Comparison of ENCODE assay signal across 10 cellular contexts in genomic region chr6:130602151-130602770, GRCh38.
A peak's percentile ranks its signal among the peaks of the same experiment; 100 is the strongest.
DNase-seq lines count a peak whose midpoint lies in the region; ATAC-seq lines count a peak whose summit lies in the region.
"Had no signal": no experiment of that assay in that cellular context is flagged by ENCODE, and none has a peak within 500 bp of the region (broad histone marks: within the 10 kb centered on the region; RNA-seq: fewer than 3 reads in every experiment).

No MANE protein-coding gene starts in this region.

- ATAC-seq in GM19455 (IDR thresholded peaks at IDR 0.05; ENCODE audit: unreplicated experiment), result no peak

- H3K4me1 Mint-ChIP-seq in CD4-positive, alpha-beta memory T cell, result peaks cover 21 to 36% (median 21%) of the 10 kb centered on the region in 4 donors

- no peak overlapping the region for H2BK120ac ChIP-seq in mesendoderm (ENCODE audit: low read depth, low read length)

- H3K36me3 Mint-ChIP-seq in CD4-positive, alpha-beta memory T cell, result no peaks in the 10 kb centered on the region

- H3K4me3 ChIP-seq in CD4-positive, alpha-beta memory T cell (ENCODE audit: low read length in 2 of 2), result no peak overlapping the region
- H3K4me3 ChIP-seq in MG63 (no peak overlapping the region), mesendoderm (ENCODE audit: low read length) (no peak overlapping the region)

- H3K79me1 ChIP-seq in mesendoderm (ENCODE audit: low read length), result no peaks in the 10 kb centered on the region

- H3K9ac ChIP-seq in mesendoderm (ENCODE audit: low read length), result no peak overlapping the region

- no peak overlapping the region for H3K4ac ChIP-seq in mesendoderm (ENCODE audit: low read depth, low read length)

- intact Hi-C loops in CD4-positive, alpha-beta memory T cell (cut with micrococcal nuclease), result no loop called here

- no peak overlapping the region for H3K27ac ChIP-seq in CD4-positive, alpha-beta memory T cell (ENCODE audit: low read depth, low read length)
- H3K27ac ChIP-seq in mesendoderm (ENCODE audit: low read depth, low read length), result no peak overlapping the region
- H3K27ac ChIP-seq: neutrophil had no signal

- H3K9me3 Mint-ChIP-seq in CD4-positive, alpha-beta memory T cell, result peaks cover 0 to 2% (median 0%) of the 10 kb centered on the region in 8 donors

- no peaks in the 10 kb centered on the region for H3K79me2 ChIP-seq in mesendoderm (ENCODE audit: control insufficient read depth, insufficient read depth, low read length)

- H3K4me3 Mint-ChIP-seq in CD4-positive, alpha-beta memory T cell, result peak overlapping the region in 6 of 8 donors; percentile 0 to 59 (median 48)

- no CpG with 5 or more reads among the region's 8 CpGs for WGBS in mesendoderm (ENCODE audit: extremely low coverage, insufficient coverage, low lambda C conversion rate)

- CTCF ChIA-PET in CD4-positive, alpha-beta memory T cell (lab: Charles Lee; ENCODE audit: partially characterized antibody), result no interaction called here

- no peak overlapping the region for H4K8ac ChIP-seq in mesendoderm (ENCODE audit: low read depth, low read length)

- H2BK15ac ChIP-seq in mesendoderm (replicated peaks; ENCODE audit: low read depth), result no peak overlapping the region

- H3K4me1 ChIP-seq in CD4-positive, alpha-beta memory T cell (ENCODE audit: insufficient read depth, low read length), result peaks cover 16% of the 10 kb centered on the region
- H3K4me1 ChIP-seq in mesendoderm (ENCODE audit: control insufficient read depth, low read depth, low read length), result no peaks in the 10 kb centered on the region

- H3K23ac ChIP-seq in mesendoderm (ENCODE audit: low read length), result no peak overlapping the region

- H2AK5ac ChIP-seq in mesendoderm (ENCODE audit: low read length), result no peak overlapping the region

- no peaks in the 10 kb centered on the region for H3K9me3 ChIP-seq in CD4-positive, alpha-beta memory T cell (ENCODE audit: control insufficient read depth in 1 of 2, low read length in 2 of 2)
- no peaks in the 10 kb centered on the region for H3K9me3 ChIP-seq in MG63
- H3K9me3 ChIP-seq: neutrophil had no signal

- no peak overlapping the region for H4K5ac ChIP-seq in mesendoderm (ENCODE audit: low read length)

- H3K36me3 ChIP-seq in CD4-positive, alpha-beta memory T cell (ENCODE audit: insufficient read depth, low read length), result no peaks in the 10 kb centered on the region
- H3K36me3 ChIP-seq in MG63, result no peaks in the 10 kb centered on the region
- H3K36me3 ChIP-seq in mesendoderm (ENCODE audit: control insufficient read depth, insufficient read depth, low read length), result no peaks in the 10 kb centered on the region
- H3K36me3 ChIP-seq: neutrophil had no signal

- H3K27me3 Mint-ChIP-seq in CD4-positive, alpha-beta memory T cell, result no peaks in the 10 kb centered on the region

- peak in 4 of 5 donors; percentile 5 to 40 (median 13) for DNase-seq in CD4-positive, alpha-beta memory T cell
- peak; percentile 61 for DNase-seq in MG63
- DNase-seq in amniotic epithelial cell (ENCODE audit: low read depth), result peak; percentile 97
- DNase-seq in mesendoderm, result no peak
- no peak for DNase-seq in NCI-H1436 treated with DMSO at 0.1 percent for 48 hours (lab: John Stamatoyannopoulos, UW)
- no peak for DNase-seq in NCI-H1048 (lab: John Stamatoyannopoulos, UW)
- no peak for DNase-seq in NCI-H526 treated with DMSO at 0.1 percent for 48 hours (lab: John Stamatoyannopoulos, UW)
- DNase-seq: central memory CD4-positive, alpha-beta T cell had no signal

- no peak overlapping the region for H3K56ac ChIP-seq in mesendoderm (ENCODE audit: low read length)

- peak overlapping the region; percentile 13 for H3K18ac ChIP-seq in mesendoderm (ENCODE audit: low read length)

- POLR2A ChIA-PET in CD4-positive, alpha-beta memory T cell (lab: Charles Lee; ENCODE audit: partially characterized antibody), result interaction anchor here (1.7 kb wide), 1 partner anchor 26 kb away, joined by 6 read pairs; no protein-coding TSS in a partner anchor

- no peak overlapping the region for H3K4me2 ChIP-seq in mesendoderm (ENCODE audit: low read length)

- H3K27ac Mint-ChIP-seq in CD4-positive, alpha-beta memory T cell, result peak overlapping the region in 4 of 7 donors; percentile 7 to 83 (median 20)

- H2BK5ac ChIP-seq in mesendoderm (ENCODE audit: low read length), result no peak overlapping the region

- no peaks in the 10 kb centered on the region for H3K27me3 ChIP-seq in CD4-positive, alpha-beta memory T cell (ENCODE audit: insufficient read depth, low read length)
- no peaks in the 10 kb centered on the region for H3K27me3 ChIP-seq in MG63
- no peaks in the 10 kb centered on the region for H3K27me3 ChIP-seq in mesendoderm (ENCODE audit: insufficient read depth, low read length, poor library complexity)
- H3K27me3 ChIP-seq: neutrophil had no signal

Comparison
In these comparisons a context has a peak if more than half of its experiments do, and no peak if none do; other contexts are left out.
1. DNase-seq: peak in CD4-positive, alpha-beta memory T cell (4 of 5), MG63 (single experiment) and amniotic epithelial cell (single experiment); none in mesendoderm (single experiment), NCI-H1436 treated with DMSO at 0.1 percent for 48 hours (single experiment), NCI-H1048 (single experiment) and NCI-H526 treated with DMSO at 0.1 percent for 48 hours (single experiment).